Comparison of ENCODE assay signal across 24 cellular contexts in genomic region chr13:113566227-113566561, GRCh38. TPM values are rescaled to one million over a fixed set of nuclear protein-coding genes. Genes with fewer than 3 reads are reported as not detected.
DNase-seq lines count a peak whose midpoint lies in the region; ATAC-seq, FAIRE-seq and TF ChIP-seq lines count a peak whose summit lies in the region.
"Had no signal": no experiment of that assay in that cellular context is flagged by ENCODE, and none has a peak within 500 bp of the region (broad histone marks: within the 10 kb centered on the region; RNA-seq: fewer than 3 reads in every experiment).

No MANE protein-coding gene starts in this region.

- WGBS in right cardiac atrium, result 87% methylated on average over 17 of the region's 17 CpGs

- FAIRE-seq in kidney (lab: Jason Lieb, UNC) (no peak), frontal cortex (lab: Jason Lieb, UNC) (no peak)
- FAIRE-seq: G401.6, GM12878, HTR-8/SVneo had no signal

- ATAC-seq in right cardiac atrium (no peak), GM21576 (IDR thresholded peaks at IDR 0.05; ENCODE audit: unreplicated experiment) (no peak)
- ATAC-seq: GM12878, GM23338, Right ventricle myocardium inferior had no signal

- no peaks in the 10 kb centered on the region for H3K79me2 ChIP-seq in osteoblast (ENCODE audit: insufficient read depth, low read length)

- no peak overlapping the region for H3K9ac ChIP-seq in kidney (ENCODE audit: low read length in 2 of 2)

- TF ChIP-seq CTCF in right atrium auricular region (IDR thresholded peaks at IDR 0.05) (no peak), kidney (IDR thresholded peaks at IDR 0.05; ENCODE audit: borderline replicate concordance, extremely low read depth, insufficient read depth) (no peak), osteoblast (IDR thresholded peaks at IDR 0.05; ENCODE audit: extremely low read depth, low read depth, low read length) (no peak)

- no peaks in the 10 kb centered on the region for H3K9me3 ChIP-seq in right atrium auricular region
- no peaks in the 10 kb centered on the region for H3K9me3 ChIP-seq in right cardiac atrium (ENCODE audit: control insufficient read depth, low read length)
- no peaks in the 10 kb centered on the region for H3K9me3 ChIP-seq in kidney (ENCODE audit: control insufficient read depth in 1 of 2, low read length in 2 of 2)
- H3K9me3 ChIP-seq in osteoblast (ENCODE audit: low read depth, low read length), result no peaks in the 10 kb centered on the region
- H3K9me3 ChIP-seq: SJSA1 had no signal

- no peaks in the 10 kb centered on the region for H3K27me3 ChIP-seq in right atrium auricular region
- H3K27me3 ChIP-seq in right cardiac atrium (ENCODE audit: control insufficient read depth, insufficient read depth), result peaks cover 3% of the 10 kb centered on the region
- H3K27me3 ChIP-seq in osteoblast (ENCODE audit: insufficient read depth, low read length), result peaks cover 12% of the 10 kb centered on the region

- H3K4me2 ChIP-seq in osteoblast (ENCODE audit: insufficient read depth, low read length), result no peak overlapping the region
- H3K4me2 ChIP-seq: GM23338 had no signal

- DNase-seq in right atrium auricular region (ENCODE audit: low spot score) (peak; percentile 4), right cardiac atrium (no peak), kidney (peak; percentile 43), osteoblast (ENCODE audit: insufficient read length, low spot score, missing footprints) (peak; percentile 73), ureter (ENCODE audit: low spot score) (peak; percentile 29), GDM1 (lab: John Stamatoyannopoulos, UW) (no peak), frontal cortex (ENCODE audit: low spot score in 2 of 2) (no peak)
- DNase-seq: C1 segment of cervical spinal cord; CD4-positive, alpha-beta memory T cell; COR-L47; H9; HFFc6; KBM-7; NCI-H1105 treated with DMSO at 0.1 percent for 48 hours; NCI-H146; NCI-H446 treated with DMSO at 0.1 percent for 48 hours; NK-92 treated with Interleukin-12 subunit alpha and Interleukin-12 subunit beta, amount 100 ng/mL, for 24 hours had no signal

- H2AFZ ChIP-seq in osteoblast (ENCODE audit: low read length), result no peak overlapping the region
- H2AFZ ChIP-seq: GM23338 had no signal

- no peaks in the 10 kb centered on the region for H4K20me1 ChIP-seq in osteoblast (ENCODE audit: insufficient read depth, low read length)

- H3K36me3 ChIP-seq in right atrium auricular region, result no peaks in the 10 kb centered on the region
- no peaks in the 10 kb centered on the region for H3K36me3 ChIP-seq in kidney (ENCODE audit: control insufficient read depth in 1 of 2, insufficient read depth in 2 of 2, low read length in 2 of 2)
- no peaks in the 10 kb centered on the region for H3K36me3 ChIP-seq in osteoblast (ENCODE audit: insufficient read depth, low read length)
- H3K36me3 ChIP-seq: SJSA1 had no signal

- intact Hi-C loops in right cardiac atrium (cut with DNase I) (loop anchor here in 1 of 4 donors (10.0 kb wide), 1 partner anchor 111 kb away; the partner anchor contains the start of gene ADPRHL1), kidney (cut with DNase I) (no loop called here)

- no peak overlapping the region for H3K27ac ChIP-seq in right atrium auricular region
- H3K27ac ChIP-seq in right cardiac atrium (ENCODE audit: low read length), result no peak overlapping the region
- no peak overlapping the region for H3K27ac ChIP-seq in kidney (ENCODE audit: low read depth in 2 of 2, low read length in 2 of 2)
- no peak overlapping the region for H3K27ac ChIP-seq in osteoblast (ENCODE audit: low read depth, low read length)
- H3K27ac ChIP-seq: SJSA1 had no signal

- no peaks in the 10 kb centered on the region for H3K4me1 ChIP-seq in right atrium auricular region
- H3K4me1 ChIP-seq in right cardiac atrium (ENCODE audit: control insufficient read depth, insufficient read depth, low read length), result no peaks in the 10 kb centered on the region
- H3K4me1 ChIP-seq in kidney (ENCODE audit: control insufficient read depth in 1 of 2, insufficient read depth in 1 of 2, low read depth in 1 of 2, low read length in 2 of 2), result peaks cover 0 to 2% of the 10 kb centered on the region in 2 donors
- no peaks in the 10 kb centered on the region for H3K4me1 ChIP-seq in osteoblast (ENCODE audit: insufficient read depth, low read length)

- H3K4me3 ChIP-seq in right atrium auricular region (no peak overlapping the region), right cardiac atrium (ENCODE audit: low read length) (no peak overlapping the region), kidney (ENCODE audit: low read length in 2 of 2) (no peak overlapping the region), osteoblast (ENCODE audit: insufficient read depth, low read length) (no peak overlapping the region)
- H3K4me3 ChIP-seq: GM12878, GM23338, SJSA1 had no signal

RNA-seq across cellular contexts. Expression of gene TFDP1, which starts 18.4 kb away (rescaled TPM):
- 10 to 100 TPM; 34.4 to 40.4 TPM for total RNA-seq in right atrium auricular region
- 10 to 100 TPM; 48.1 to 54.2 (median 51.1) TPM for total RNA-seq in right cardiac atrium
- 37.1 TPM for polyA plus RNA-seq in right cardiac atrium
- total RNA-seq in kidney, result 46.9 TPM
- 33.8 TPM for polyA plus RNA-seq in kidney (ENCODE audit: insufficient read depth, low read depth, low replicate concordance)
- total RNA-seq in osteoblast, result 48.6 and 56.8 TPM in 2 replicates
- 54.9 TPM for total RNA-seq in ureter
- 32.2 TPM for total RNA-seq in frontal cortex

Comparison
In these comparisons a context has a peak if more than half of its experiments do, and no peak if none do; other contexts are left out.
1. DNase-seq: peak in right atrium auricular region (single experiment), kidney (single experiment), osteoblast (single experiment) and ureter (single experiment); none in right cardiac atrium (0 of 3), GDM1 (single experiment) and frontal cortex (0 of 2).